Comparison of ENCODE assay signal across 22 cellular contexts in the genomic region with DNA sequence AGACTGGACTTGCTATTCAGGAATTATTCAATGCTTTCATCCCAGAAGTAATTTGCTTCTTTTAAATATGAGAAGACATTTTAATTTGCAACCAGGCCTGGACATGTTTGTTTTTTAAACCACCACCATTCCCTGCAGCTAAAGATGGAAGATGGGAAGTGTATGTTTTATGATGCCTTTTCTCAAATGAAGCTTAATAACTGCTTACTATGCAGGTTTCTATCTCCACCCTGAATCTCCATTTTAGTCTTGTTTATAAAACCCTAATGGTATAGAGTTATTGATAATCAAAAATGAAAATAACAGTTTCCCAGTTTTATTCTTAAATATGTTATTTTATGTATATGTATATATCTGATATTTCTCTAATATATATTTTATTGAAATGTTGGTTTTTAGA.
DNase-seq lines count a peak whose midpoint lies in the region; ATAC-seq, FAIRE-seq and TF ChIP-seq lines count a peak whose summit lies in the region.
"Had no signal": no experiment of that assay in that cellular context is flagged by ENCODE, and none has a peak within 500 bp of the region (broad histone marks: within the 10 kb centered on the region; RNA-seq: fewer than 3 reads in every experiment).

No MANE protein-coding gene starts in this region.

- H3K36me3 ChIP-seq in endothelial cell of umbilical vein (ENCODE audit: control insufficient read depth in 2 of 2, extremely low read depth in 1 of 2, insufficient read depth in 2 of 2, low read length in 2 of 2) (no peaks in the 10 kb centered on the region), OCI-LY7 (ENCODE audit: insufficient read depth, low read length) (no peaks in the 10 kb centered on the region), body of pancreas (replicated peaks in 1 of 2; ENCODE audit: insufficient read depth in 1 of 2, low read depth in 2 of 2) (no peaks in the 10 kb centered on the region)
- H3K36me3 ChIP-seq: BLaER1 had no signal

- POLR2A ChIA-PET in endothelial cell of umbilical vein (lab: Charles Lee): no interaction called here
- POLR2A ChIA-PET in OCI-LY7 (lab: Charles Lee): interaction anchor here (0.6 kb wide), 1 partner anchor 20 kb away, joined by 3 read pairs; no protein-coding TSS in a partner anchor

- no peaks in the 10 kb centered on the region for H3K9me2 ChIP-seq in OCI-LY7 (ENCODE audit: insufficient read depth, low read length)

- H3K9me3 ChIP-seq in endothelial cell of umbilical vein (replicated peaks; ENCODE audit: control insufficient read depth, insufficient read depth, low read length): no peaks in the 10 kb centered on the region
- no peaks in the 10 kb centered on the region for H3K9me3 ChIP-seq in OCI-LY7 (ENCODE audit: low read length)
- H3K9me3 ChIP-seq in body of pancreas: no peaks in the 10 kb centered on the region
- H3K9me3 ChIP-seq: BLaER1, Caco-2 had no signal

- H3K4me2 ChIP-seq in endothelial cell of umbilical vein (ENCODE audit: insufficient read depth, low read length) (peak overlapping the region; percentile 45), OCI-LY7 (ENCODE audit: low read length) (no peak overlapping the region)
- H3K4me2 ChIP-seq: BLaER1 had no signal

- H3K9me1 ChIP-seq in endothelial cell of umbilical vein (replicated peaks; ENCODE audit: control insufficient read depth, extremely low read depth, insufficient read depth, low read length): no peaks in the 10 kb centered on the region

- peak; percentile 7 for DNase-seq in NCI-H1105 treated with DMSO at 0.1 percent for 48 hours (lab: John Stamatoyannopoulos, UW)
- DNase-seq in NCI-H1105 (lab: John Stamatoyannopoulos, UW): no peak
- peak; percentile 3 for DNase-seq in endothelial cell of umbilical vein (ENCODE audit: low read depth, low spot score)
- DNase-seq in OCI-LY7 (ENCODE audit: low spot score): no peak
- no peak for DNase-seq in body of pancreas
- DNase-seq: 8988T; Caco-2; CD4-positive, CD25-positive, alpha-beta regulatory T cell; CD8-positive, alpha-beta T cell; DND-41; GDM1; GM23248; H7; HCEC 1CT had no signal

- no peak overlapping the region for H3K4me3 ChIP-seq in endothelial cell of umbilical vein (replicated peaks in 1 of 3; ENCODE audit: insufficient read depth in 1 of 3, low read depth in 1 of 3, low read length in 3 of 3)
- no peak overlapping the region for H3K4me3 ChIP-seq in OCI-LY7 (ENCODE audit: low read depth, low read length, poor library complexity, severe bottlenecking)
- H3K4me3 ChIP-seq in body of pancreas: no peak overlapping the region
- H3K4me3 ChIP-seq: BLaER1, GM12878, GM23248 had no signal

- H4K20me1 ChIP-seq in endothelial cell of umbilical vein (replicated peaks; ENCODE audit: control insufficient read depth, extremely low read depth, insufficient read depth, low read length) (no peaks in the 10 kb centered on the region), OCI-LY7 (ENCODE audit: insufficient read depth, low read length) (no peaks in the 10 kb centered on the region)
- H4K20me1 ChIP-seq: BLaER1 had no signal

- no TSS peak for BruUV-seq in endothelial cell of umbilical vein (replicated peaks; lab: Mats Ljungman, UMichigan)
- no TSS peak for BruUV-seq in OCI-LY7 (replicated peaks; lab: Mats Ljungman, UMichigan)

- H3K4me1 ChIP-seq in endothelial cell of umbilical vein (ENCODE audit: control insufficient read depth, extremely low read depth, insufficient read depth, low read length) (peaks cover 22% of the 10 kb centered on the region), OCI-LY7 (ENCODE audit: insufficient read depth, low read length, poor library complexity, severe bottlenecking) (no peaks in the 10 kb centered on the region), body of pancreas (no peaks in the 10 kb centered on the region)
- H3K4me1 ChIP-seq: BLaER1, Caco-2 had no signal

- FAIRE-seq in A204.1 (lab: Jason Lieb, UNC) (peak; percentile 83), G401.6 (lab: Jason Lieb, UNC) (peak; percentile 21), endothelial cell of umbilical vein (lab: Jason Lieb, UNC) (no peak)
- FAIRE-seq: GM12878, GM19239, H1 had no signal

- no peak overlapping the region for H2AFZ ChIP-seq in endothelial cell of umbilical vein (ENCODE audit: low read depth, low read length)
- H2AFZ ChIP-seq in OCI-LY7 (ENCODE audit: low read length): no peak overlapping the region
- H2AFZ ChIP-seq: GM23248 had no signal

- H3K27ac ChIP-seq in endothelial cell of umbilical vein (ENCODE audit: insufficient read depth, low read depth, low read length) (no peak overlapping the region), OCI-LY7 (ENCODE audit: low read depth, low read length, poor library complexity, severe bottlenecking) (no peak overlapping the region), body of pancreas (no peak overlapping the region)
- H3K27ac ChIP-seq: BLaER1, C4-2B, GM23248 had no signal

- intact Hi-C loops in endothelial cell of umbilical vein (cut with micrococcal nuclease): loop anchor here (1.0 to 2.0 kb wide), 3 partner anchors 31 to 152 kb away; no protein-coding TSS in a partner anchor
- intact Hi-C loops in OCI-LY7 (cut with micrococcal nuclease; ENCODE audit: unreplicated experiment): no loop called here
- intact Hi-C loops in body of pancreas (cut with DNase I): no loop called here

- H3K79me2 ChIP-seq in endothelial cell of umbilical vein (ENCODE audit: control insufficient read depth, insufficient read depth, low read length): no peaks in the 10 kb centered on the region
- no peaks in the 10 kb centered on the region for H3K79me2 ChIP-seq in OCI-LY7 (ENCODE audit: insufficient read depth, low read depth, low read length)

- TF ChIP-seq CTCF in endothelial cell of umbilical vein (IDR thresholded peaks at IDR 0.05; ENCODE audit: extremely low read depth in 1 of 2, insufficient read depth in 1 of 2, low read depth in 1 of 2, low read length in 2 of 2) (no peak), OCI-LY7 (conservative IDR thresholded peaks at IDR 0.05; ENCODE audit: low read length) (no peak), body of pancreas (IDR thresholded peaks at IDR 0.05) (no peak)

- CTCF ChIA-PET in endothelial cell of umbilical vein (lab: Charles Lee): interaction anchor here (0.9 to 1.8 kb wide), 6 partner anchors 12 to 152 kb away, joined by 3 to 8 read pairs (median 5); no protein-coding TSS in a partner anchor
- CTCF ChIA-PET in OCI-LY7 (lab: Charles Lee; ENCODE audit: unreplicated experiment): no interaction called here

- H3K9ac ChIP-seq in endothelial cell of umbilical vein (replicated peaks; ENCODE audit: extremely low read depth, insufficient read depth, low read length): no peak overlapping the region
- H3K9ac ChIP-seq: BLaER1, GM23248 had no signal

- dilution Hi-C loops in endothelial cell of umbilical vein (cut with MboI; ENCODE audit: extremely low pct_ligation_motif_present, low sequenced_read_pairs): no loop called here

- TF ChIP-seq POLR2A in endothelial cell of umbilical vein (IDR thresholded peaks at IDR 0.05; ENCODE audit: low read depth, low read length) (no peak), body of pancreas (IDR thresholded peaks at IDR 0.05) (no peak)

- no peaks in the 10 kb centered on the region for H3K27me3 ChIP-seq in endothelial cell of umbilical vein (ENCODE audit: control insufficient read depth in 2 of 2, insufficient read depth in 2 of 2, low read length in 2 of 2)
- H3K27me3 ChIP-seq in body of pancreas: no peaks in the 10 kb centered on the region
- H3K27me3 ChIP-seq: BLaER1 had no signal

- ATAC-seq in body of pancreas: no peak
- no peak for ATAC-seq in HG02678 (IDR thresholded peaks at IDR 0.05; ENCODE audit: unreplicated experiment)
- ATAC-seq: CD8-positive, alpha-beta T cell; GM12878 had no signal

TF ChIP-seq in endothelial cell of umbilical vein, 7 proteins besides CTCF, POLR2A, EP300 and RAD21:
- TF ChIP-seq POLR2AphosphoS5 (IDR thresholded peaks at IDR 0.05; ENCODE audit: insufficient read depth, low read depth, low read length) (no peak), MYC (IDR thresholded peaks at IDR 0.05; ENCODE audit: low read depth, low read length) (no peak), JUN (IDR thresholded peaks at IDR 0.05; ENCODE audit: borderline replicate concordance, insufficient read depth, insufficient read length, low read depth) (no peak), FOS (IDR thresholded peaks at IDR 0.05; ENCODE audit: borderline replicate concordance, insufficient read depth, low read length) (no peak), GATA2 (IDR thresholded peaks at IDR 0.05; ENCODE audit: insufficient read depth, insufficient read length, low read depth, low read length) (no peak), EZH2 (IDR thresholded peaks at IDR 0.05; ENCODE audit: borderline replicate concordance, low read depth, low read length, severe bottlenecking) (no peak)
- TF ChIP-seq, protein P1, sequence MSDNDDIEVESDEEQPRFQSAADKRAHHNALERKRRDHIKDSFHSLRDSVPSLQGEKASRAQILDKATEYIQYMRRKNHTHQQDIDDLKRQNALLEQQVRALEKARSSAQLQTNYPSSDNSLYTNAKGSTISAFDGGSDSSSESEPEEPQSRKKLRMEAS (IDR thresholded peaks at IDR 0.05; ENCODE audit: insufficient read depth, insufficient read length): no peak

Comparison
In these comparisons a context has a peak if more than half of its experiments do, and no peak if none do; other contexts are left out.
1. DNase-seq: peak in NCI-H1105 treated with DMSO at 0.1 percent for 48 hours (single experiment) and endothelial cell of umbilical vein (single experiment); none in NCI-H1105 (single experiment), OCI-LY7 (single experiment) and body of pancreas (0 of 4).